ENCODE assay signal across 29 cellular contexts in the genomic region with DNA sequence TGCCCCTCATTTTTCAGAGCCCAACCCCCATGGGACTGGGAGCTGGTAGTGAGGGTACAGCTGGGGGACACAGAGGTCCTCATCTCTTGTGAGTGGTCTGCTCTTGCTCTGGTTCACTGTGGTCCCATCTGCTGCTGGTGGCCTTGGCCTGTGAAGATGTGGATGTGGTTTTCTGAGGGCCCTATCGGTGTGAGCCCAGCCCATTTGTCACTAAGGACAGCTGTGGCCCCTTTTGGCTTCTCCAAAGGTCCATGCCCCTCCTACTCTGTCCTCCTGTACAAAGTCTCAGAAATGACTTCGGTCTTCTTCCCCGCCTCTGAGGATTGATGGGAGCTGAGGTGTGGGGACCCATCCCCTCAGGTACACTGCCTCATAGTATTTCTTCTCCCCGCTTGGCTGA. TPM values are rescaled to one million over a fixed set of nuclear protein-coding genes. Genes with fewer than 3 reads are reported as not detected.
"Had no signal": no experiment of that assay in that cellular context is flagged by ENCODE, and none has a peak within 500 bp of the region (broad histone marks: within the 10 kb centered on the region; RNA-seq: fewer than 3 reads in every experiment).

No MANE protein-coding gene starts in this region.

- H3K27ac Mint-ChIP-seq: activated CD4-positive, alpha-beta T cell treated with anti-CD3 and anti-CD28 coated beads, Interleukin-2, amount 10 ng/mL, durations not matched to agents 7 days and 5 days had no signal

- H3K9me3 ChIP-seq: gastroesophageal sphincter, right atrium auricular region, testis, transverse colon, uterus had no signal

- H3K4me3 Mint-ChIP-seq: activated CD4-positive, alpha-beta T cell treated with anti-CD3 and anti-CD28 coated beads, Interleukin-2, amount 10 ng/mL, durations not matched to agents 7 days and 5 days; effector memory CD8-positive, alpha-beta T cell; naive thymus-derived CD8-positive, alpha-beta T cell; neural crest cell had no signal

- H3K27me3 Mint-ChIP-seq: activated CD4-positive, alpha-beta T cell treated with anti-CD3 and anti-CD28 coated beads, Interleukin-2, amount 10 ng/mL, durations not matched to agents 7 days and 5 days; effector memory CD8-positive, alpha-beta T cell; naive thymus-derived CD8-positive, alpha-beta T cell had no signal

- H3K4me1 ChIP-seq: parathyroid adenoma, testis, uterus had no signal

- H3K4me3 ChIP-seq: coronary artery, gastroesophageal sphincter, hepatocyte, right atrium auricular region, SK-N-MC, testis, transverse colon, uterus had no signal

- H3K9me3 Mint-ChIP-seq: activated CD4-positive, alpha-beta T cell treated with anti-CD3 and anti-CD28 coated beads, Interleukin-2, amount 10 ng/mL, durations not matched to agents 7 days and 5 days; activated naive CD4-positive, alpha-beta T cell treated with anti-CD3 and anti-CD28 coated beads, Interleukin-2, amount 50 U/mL, for 72 hours; effector memory CD8-positive, alpha-beta T cell; neural crest cell had no signal

- H3K27me3 ChIP-seq: brain microvascular endothelial cell, gastroesophageal sphincter, hepatocyte, right atrium auricular region, testis, transverse colon, uterus had no signal

- H3K4me2 ChIP-seq: hepatocyte had no signal

- H3K27ac ChIP-seq: brain microvascular endothelial cell, coronary artery, gastroesophageal sphincter, hepatocyte, parathyroid adenoma, right atrium auricular region, SK-N-MC, testis, transverse colon, uterus had no signal

- H3K9ac ChIP-seq: parathyroid adenoma had no signal

- DNase-seq: activated CD4-positive, alpha-beta T cell treated with anti-CD3 and anti-CD28 coated beads, Interleukin-2, amount 10 ng/mL, durations not matched to agents 7 days and 5 days; activated CD4-positive, CD25-positive, alpha-beta regulatory T cell treated with anti-CD3 and anti-CD28 coated beads, Interleukin-2, amount 50 U/mL, for 72 hours; amniotic stem cell; brain microvascular endothelial cell; effector memory CD8-positive, alpha-beta T cell; erythroblast; left cardiac atrium; left ventricle myocardium superior; naive thymus-derived CD8-positive, alpha-beta T cell; nucleus accumbens; stimulated activated CD4-positive, alpha-beta T cell treated with anti-CD3 and anti-CD28 coated beads, Interleukin-15, amount 100 ng/mL, for 24 hours; stimulated activated CD4-positive, alpha-beta T cell treated with anti-CD3 and anti-CD28 coated beads, Interleukin-2, amount 100 ng/mL, for 24 hours; stimulated activated naive CD4-positive, alpha-beta T cell; T1000; testis; transverse colon; uterus had no signal

- H3K36me3 ChIP-seq: brain microvascular endothelial cell, gastroesophageal sphincter, right atrium auricular region, transverse colon, uterus had no signal

- H2AFZ ChIP-seq: hepatocyte, parathyroid adenoma had no signal

- H3K4me1 Mint-ChIP-seq: neural crest cell had no signal

- ATAC-seq: activated naive CD4-positive, alpha-beta T cell treated with anti-CD3 and anti-CD28 coated beads, Interleukin-2, amount 50 U/mL, for 72 hours; effector memory CD8-positive, alpha-beta T cell; gastroesophageal sphincter; left cardiac atrium; left ventricle myocardium superior; naive thymus-derived CD8-positive, alpha-beta T cell had no signal

RNA-seq across cellular contexts. Expression of a gene that starts 21.0 kb away (rescaled TPM):
- total RNA-seq: astrocyte, cerebellum, lung microvascular endothelial cell, neural crest cell had no signal
- polyA plus RNA-seq: keratinocyte had no signal
